ENCODE assay signal across 31 cellular contexts in the genomic region with DNA sequence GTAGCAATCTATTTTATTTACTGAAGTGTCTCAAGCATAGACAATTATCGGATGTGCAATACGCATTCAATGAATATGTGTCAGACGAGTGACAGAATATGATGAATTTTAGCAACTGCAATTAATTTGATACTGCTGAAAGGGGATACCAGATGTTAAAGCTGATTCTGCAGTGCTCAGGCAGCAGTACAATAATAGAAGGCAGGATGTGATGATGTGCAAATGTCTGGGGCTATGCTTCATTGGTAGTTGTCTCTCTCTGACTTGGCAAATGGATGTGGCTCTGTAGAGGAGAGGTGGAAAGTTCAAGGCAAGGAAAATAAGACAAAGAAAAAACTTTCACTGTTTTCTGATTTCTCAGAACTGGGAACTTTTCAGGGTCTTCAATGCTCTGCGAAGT.
"Had no signal": no experiment of that assay in that cellular context is flagged by ENCODE, and none has a peak within 500 bp of the region (broad histone marks: within the 10 kb centered on the region; RNA-seq: fewer than 3 reads in every experiment).

No MANE protein-coding gene starts in this region.

- H3K4me2 ChIP-seq: KMS-11, PC-9 had no signal

- H2AFZ ChIP-seq: PC-9 had no signal

- H3K9ac ChIP-seq: KMS-11 had no signal

- H3K27me3 ChIP-seq: adrenal gland had no signal

- H3K4me3 ChIP-seq: adrenal gland, PC-9 had no signal

- H3K4me1 ChIP-seq: adrenal gland had no signal

- DNase-seq: activated B cell treated with CpG ODN at 0.5 μM for 24 hours; activated CD4-positive, alpha-beta T cell treated with anti-CD3 and anti-CD28 coated beads for 1 hour; activated CD4-positive, alpha-beta T cell treated with anti-CD3 and anti-CD28 coated beads for 48 hours; activated CD8-positive, alpha-beta T cell treated with anti-CD3 and anti-CD28 coated beads for 36 hours; activated gamma-delta T cell treated with Interleukin-2 at 50 U/mL for 16 hours; activated naive CD4-positive, alpha-beta T cell treated with anti-CD3 and anti-CD28 coated beads for 36 hours; activated T-cell treated with anti-CD3 and anti-CD28 coated beads, Interleukin-2, amount 50 U/mL, for 24 hours; adrenal gland; caudate nucleus; cerebellar nuclear complex; cortex of kidney; NCI-H1048; NCI-H1105 treated with DMSO at 0.1 percent for 48 hours; NCI-H1436; NCI-H187; NCI-H2029 treated with DMSO at 0.1 percent for 48 hours; NCI-H2107; NCI-H510A; NK-92 treated with Interleukin-12 subunit alpha and Interleukin-12 subunit beta, amount 100 ng/mL, for 24 hours; PC-9; SIG-M5; SW 1271; T-helper 1 cell; T-helper 2 cell; T-helper 9 cell had no signal

- H3K9me3 ChIP-seq: adrenal gland had no signal

- ATAC-seq: activated CD8-positive, alpha-beta T cell treated with anti-CD3 and anti-CD28 coated beads for 36 hours; activated naive CD4-positive, alpha-beta T cell treated with anti-CD3 and anti-CD28 coated beads, Interleukin-2, amount 50 U/mL, for 72 hours; Right ventricle myocardium inferior; SK-N-SH treated with all-trans-retinoic acid at 6 μM for 48 hours had no signal

- H3K36me3 ChIP-seq: adrenal gland had no signal

- H3K27ac ChIP-seq: adrenal gland, KMS-11, PC-9, RWPE1, VCaP had no signal
